In genomic region chr9:137089232-137089947, GRCh38 we compare ENCODE assay signal across 19 cellular contexts. TPM values are rescaled to one million over a fixed set of nuclear protein-coding genes. Genes with fewer than 3 reads are reported as not detected.
DNase-seq lines count a peak whose midpoint lies in the region; ATAC-seq and TF ChIP-seq lines count a peak whose summit lies in the region.
"Had no signal": no experiment of that assay in that cellular context is flagged by ENCODE, and none has a peak within 500 bp of the region (broad histone marks: within the 10 kb centered on the region; RNA-seq: fewer than 3 reads in every experiment).

No MANE protein-coding gene starts in this region.

- no peak for TF ChIP-seq CTCF in activated CD8-positive, alpha-beta T cell treated with anti-CD3 and anti-CD28 coated beads for 36 hours (IDR thresholded peaks at IDR 0.05)
- TF ChIP-seq CTCF in brain (conservative IDR thresholded peaks at IDR 0.05): no peak

- H2BK12ac ChIP-seq in trophoblast cell (ENCODE audit: low read length): no peak overlapping the region

- no peak overlapping the region for H3K14ac ChIP-seq in trophoblast cell (ENCODE audit: low read length)

- POLR2A ChIA-PET in activated CD8-positive, alpha-beta T cell treated with anti-CD3 and anti-CD28 coated beads, Interleukin-2, amount 10 ng/mL, durations not matched to agents 7 days and 5 days (lab: Charles Lee): interaction anchor here (1.7 kb wide), 1 partner anchor 151 kb away, joined by 4 read pairs; the partner anchor contains the start of gene TUBB4B
- POLR2A ChIA-PET in activated CD8-positive, alpha-beta T cell treated with anti-CD3 and anti-CD28 coated beads for 36 hours (lab: Charles Lee): interaction anchor here (2.5 kb wide), 1 partner anchor 151 kb away, joined by 8 read pairs; no protein-coding TSS in a partner anchor

- no peak overlapping the region for H2AK5ac ChIP-seq in trophoblast cell (ENCODE audit: low read length)

- WGBS in trophoblast cell (ENCODE audit: extremely low coverage, insufficient coverage, insufficient read length): no CpG with 5 or more reads among the region's 11 CpGs

- peaks cover 7% of the 10 kb centered on the region for H3K79me2 ChIP-seq in trophoblast cell (ENCODE audit: control insufficient read depth, insufficient read depth, low read length, poor library complexity)

- H3K18ac ChIP-seq in trophoblast cell (ENCODE audit: low read length): no peak overlapping the region

- no peak overlapping the region for H3K23ac ChIP-seq in trophoblast cell (ENCODE audit: low read length)

- no peak overlapping the region for H3K4ac ChIP-seq in trophoblast cell (ENCODE audit: low read depth, low read length)

- H3K79me1 ChIP-seq in trophoblast cell (ENCODE audit: low read length): peaks cover 12% of the 10 kb centered on the region

- H3K9ac ChIP-seq in trophoblast cell (ENCODE audit: low read length): peak overlapping the region; percentile 64

- H4K91ac ChIP-seq in trophoblast cell (ENCODE audit: low read depth, low read length): no peak overlapping the region

- no peak overlapping the region for H2BK120ac ChIP-seq in trophoblast cell (ENCODE audit: insufficient read depth, low read length, poor library complexity)

- no peak for DNase-seq in activated CD8-positive, alpha-beta T cell treated with anti-CD3 and anti-CD28 coated beads, Interleukin-2, amount 10 ng/mL, durations not matched to agents 7 days and 5 days
- no peak for DNase-seq in activated CD8-positive, alpha-beta T cell treated with anti-CD3 and anti-CD28 coated beads for 36 hours
- peak; percentile 31 for DNase-seq in NCI-H1694 treated with DMSO at 0.1 percent for 48 hours (lab: John Stamatoyannopoulos, UW)
- peak in 1 of 2 donors; percentile 43 for DNase-seq in trophoblast cell
- DNase-seq in activated CD8-positive, alpha-beta memory T cell treated with anti-CD3 and anti-CD28 coated beads, Interleukin-2, amount 50 U/mL, for 48 hours: no peak
- DNase-seq in Ammon's horn (ENCODE audit: low spot score): no peak
- DNase-seq in SW 1271 (lab: John Stamatoyannopoulos, UW): no peak
- DNase-seq: activated gamma-delta T cell, brain microvascular endothelial cell, hippocampal formation, left colon, NCI-H187, RPMI8226, substantia nigra had no signal

- no peak for ATAC-seq in activated CD8-positive, alpha-beta T cell treated with anti-CD3 and anti-CD28 coated beads, Interleukin-2, amount 10 ng/mL, durations not matched to agents 7 days and 5 days
- no peak for ATAC-seq in activated CD8-positive, alpha-beta T cell treated with anti-CD3 and anti-CD28 coated beads for 36 hours
- ATAC-seq: left colon had no signal

- peaks cover 1% of the 10 kb centered on the region for H3K9me3 ChIP-seq in trophoblast cell (ENCODE audit: insufficient read depth, low read depth, low read length)

- peaks cover 10 to 12% of the 10 kb centered on the region in 2 experiments for H3K4me1 ChIP-seq in trophoblast cell (ENCODE audit: control insufficient read depth in 1 of 2, insufficient read depth in 2 of 2, low read length in 2 of 2)

- H3K27ac Mint-ChIP-seq in activated CD8-positive, alpha-beta T cell treated with anti-CD3 and anti-CD28 coated beads, Interleukin-2, amount 10 ng/mL, durations not matched to agents 7 days and 5 days: peak overlapping the region; percentile 71
- no peak overlapping the region for H3K27ac Mint-ChIP-seq in activated CD8-positive, alpha-beta T cell treated with anti-CD3 and anti-CD28 coated beads for 36 hours
- peak overlapping the region in 3 of 5 experiments; percentile 38 to 79 (median 53) for H3K27ac Mint-ChIP-seq in brain
- H3K27ac Mint-ChIP-seq: T-helper 1 cell treated with Interleukin-12 subunit alpha and Interleukin-12 subunit beta and Interleukin-4 antibody, amounts not matched to agents 30 μg/mL and 1 μg/mL, for 36 hours had no signal

- H4K12ac ChIP-seq in trophoblast cell (ENCODE audit: low read depth, low read length): no peak overlapping the region

- intact Hi-C loops in activated CD8-positive, alpha-beta T cell treated with anti-CD3 and anti-CD28 coated beads for 36 hours (cut with micrococcal nuclease): no loop called here

- no peak overlapping the region for H3K4me2 ChIP-seq in trophoblast cell (ENCODE audit: low read length)

- peaks cover 38% of the 10 kb centered on the region for H3K4me1 Mint-ChIP-seq in activated CD8-positive, alpha-beta T cell treated with anti-CD3 and anti-CD28 coated beads, Interleukin-2, amount 10 ng/mL, durations not matched to agents 7 days and 5 days (ENCODE audit: low read depth)
- H3K4me1 Mint-ChIP-seq in activated CD8-positive, alpha-beta T cell treated with anti-CD3 and anti-CD28 coated beads for 36 hours (ENCODE audit: low read depth): peaks cover 31% of the 10 kb centered on the region
- peaks cover 32% of the 10 kb centered on the region for H3K4me1 Mint-ChIP-seq in brain

- H2AFZ ChIP-seq in trophoblast cell (ENCODE audit: insufficient read depth, low read length, poor library complexity): no peak overlapping the region

- no peaks in the 10 kb centered on the region for H3K27me3 ChIP-seq in trophoblast cell (ENCODE audit: insufficient read depth, low read length)
- H3K27me3 ChIP-seq: brain microvascular endothelial cell had no signal

- peaks cover 8 to 10% of the 10 kb centered on the region in 2 experiments for H3K36me3 ChIP-seq in trophoblast cell (ENCODE audit: control insufficient read depth in 1 of 2, insufficient read depth in 2 of 2, low read length in 2 of 2)

- no peaks in the 10 kb centered on the region for H3K9me3 Mint-ChIP-seq in activated CD8-positive, alpha-beta T cell treated with anti-CD3 and anti-CD28 coated beads, Interleukin-2, amount 10 ng/mL, durations not matched to agents 7 days and 5 days (ENCODE audit: insufficient read depth)
- H3K9me3 Mint-ChIP-seq in activated CD8-positive, alpha-beta T cell treated with anti-CD3 and anti-CD28 coated beads for 36 hours: no peaks in the 10 kb centered on the region
- no peaks in the 10 kb centered on the region for H3K9me3 Mint-ChIP-seq in brain
- H3K9me3 Mint-ChIP-seq: T-helper 1 cell treated with Interleukin-12 subunit alpha and Interleukin-12 subunit beta and Interleukin-4 antibody, amounts not matched to agents 30 μg/mL and 1 μg/mL, for 36 hours had no signal

- CTCF ChIA-PET in activated CD8-positive, alpha-beta T cell treated with anti-CD3 and anti-CD28 coated beads, Interleukin-2, amount 10 ng/mL, durations not matched to agents 7 days and 5 days (lab: Charles Lee): interaction anchor here (0.6 to 5.0 kb wide), 6 partner anchors 13 to 272 kb away, joined by 3 to 67 read pairs (median 3); partner anchors contain the start of genes SAPCD2 and UAP1L1
- CTCF ChIA-PET in activated CD8-positive, alpha-beta T cell treated with anti-CD3 and anti-CD28 coated beads for 36 hours (lab: Charles Lee): interaction anchor here (0.6 to 3.7 kb wide), 3 partner anchors 21 to 657 kb away, joined by 3 to 14 read pairs (median 8); no protein-coding TSS in a partner anchor

- peaks cover 31% of the 10 kb centered on the region for H3K36me3 Mint-ChIP-seq in activated CD8-positive, alpha-beta T cell treated with anti-CD3 and anti-CD28 coated beads, Interleukin-2, amount 10 ng/mL, durations not matched to agents 7 days and 5 days (ENCODE audit: low read depth)
- peaks cover 7% of the 10 kb centered on the region for H3K36me3 Mint-ChIP-seq in activated CD8-positive, alpha-beta T cell treated with anti-CD3 and anti-CD28 coated beads for 36 hours (ENCODE audit: low read depth)
- H3K36me3 Mint-ChIP-seq in brain: peaks cover 32% of the 10 kb centered on the region

- H3K4me3 Mint-ChIP-seq in activated CD8-positive, alpha-beta T cell treated with anti-CD3 and anti-CD28 coated beads, Interleukin-2, amount 10 ng/mL, durations not matched to agents 7 days and 5 days: no peak overlapping the region
- H3K4me3 Mint-ChIP-seq in activated CD8-positive, alpha-beta T cell treated with anti-CD3 and anti-CD28 coated beads for 36 hours: no peak overlapping the region
- peak overlapping the region in 3 of 5 experiments; percentile 2 to 92 (median 25) for H3K4me3 Mint-ChIP-seq in brain
- H3K4me3 Mint-ChIP-seq: T-helper 1 cell treated with Interleukin-12 subunit alpha and Interleukin-12 subunit beta and Interleukin-4 antibody, amounts not matched to agents 30 μg/mL and 1 μg/mL, for 36 hours had no signal

- H3K27ac ChIP-seq in trophoblast cell (ENCODE audit: low read depth, low read length): no peak overlapping the region
- H3K27ac ChIP-seq: brain microvascular endothelial cell had no signal

- no peak overlapping the region for H4K8ac ChIP-seq in trophoblast cell (ENCODE audit: low read depth, low read length)

- no peak overlapping the region for H3K4me3 ChIP-seq in trophoblast cell (ENCODE audit: low read depth, low read length)

- no peak overlapping the region for H2BK5ac ChIP-seq in trophoblast cell (ENCODE audit: low read depth, low read length, poor library complexity)

- H3K27me3 Mint-ChIP-seq in activated CD8-positive, alpha-beta T cell treated with anti-CD3 and anti-CD28 coated beads, Interleukin-2, amount 10 ng/mL, durations not matched to agents 7 days and 5 days (ENCODE audit: low read depth): no peaks in the 10 kb centered on the region
- H3K27me3 Mint-ChIP-seq in activated CD8-positive, alpha-beta T cell treated with anti-CD3 and anti-CD28 coated beads for 36 hours: no peaks in the 10 kb centered on the region
- peaks cover 12% of the 10 kb centered on the region for H3K27me3 Mint-ChIP-seq in brain

RNA-seq across cellular contexts. Expression of gene MAN1B1, which starts 2.6 kb away (rescaled TPM):
- 10 to 100 TPM; 42.2 to 49.2 TPM for total RNA-seq in activated CD8-positive, alpha-beta T cell treated with anti-CD3 and anti-CD28 coated beads, Interleukin-2, amount 10 ng/mL, durations not matched to agents 7 days and 5 days
- 10 to 100 TPM; 31.1 to 33.2 TPM for total RNA-seq in activated CD8-positive, alpha-beta T cell treated with anti-CD3 and anti-CD28 coated beads for 36 hours
- 65.1 TPM for polyA plus RNA-seq in brain (ENCODE audit: insufficient read depth, low read depth, low replicate concordance)
- polyA plus RNA-seq in trophoblast cell (2013): 36.5 and 37.4 TPM in 2 replicates

RNA-seq across cellular contexts. Expression of gene UAP1L1, which starts 12.1 kb away (rescaled TPM):
- 10 to 100 TPM; 63.1 to 66.8 TPM for total RNA-seq in activated CD8-positive, alpha-beta T cell treated with anti-CD3 and anti-CD28 coated beads, Interleukin-2, amount 10 ng/mL, durations not matched to agents 7 days and 5 days
- 10 to 100 TPM; 49.8 to 50.1 TPM for total RNA-seq in activated CD8-positive, alpha-beta T cell treated with anti-CD3 and anti-CD28 coated beads for 36 hours
- polyA plus RNA-seq in brain (ENCODE audit: insufficient read depth, low read depth, low replicate concordance): 24.1 TPM
- polyA plus RNA-seq in trophoblast cell (2013): 5.1 and 5.5 TPM in 2 replicates

RNA-seq across cellular contexts. Expression of gene SAPCD2, which starts 19.0 kb away (rescaled TPM):
- 10 to 100 TPM; 56.8 to 57.0 TPM for total RNA-seq in activated CD8-positive, alpha-beta T cell treated with anti-CD3 and anti-CD28 coated beads, Interleukin-2, amount 10 ng/mL, durations not matched to agents 7 days and 5 days
- total RNA-seq in activated CD8-positive, alpha-beta T cell treated with anti-CD3 and anti-CD28 coated beads for 36 hours: 10 to 100 TPM; 13.5 to 13.7 TPM
- 65.8 TPM for polyA plus RNA-seq in brain (ENCODE audit: insufficient read depth, low read depth, low replicate concordance)
- 9.0 and 9.1 TPM in 2 replicates for polyA plus RNA-seq in trophoblast cell (2013)

RNA-seq across cellular contexts. Expression of gene DPP7, which starts 25.1 kb away (rescaled TPM):
- 100 to 1,000 TPM; 248 TPM for total RNA-seq in activated CD8-positive, alpha-beta T cell treated with anti-CD3 and anti-CD28 coated beads, Interleukin-2, amount 10 ng/mL, durations not matched to agents 7 days and 5 days
- 100 to 1,000 TPM; 222 to 227 TPM for total RNA-seq in activated CD8-positive, alpha-beta T cell treated with anti-CD3 and anti-CD28 coated beads for 36 hours
- polyA plus RNA-seq in brain (ENCODE audit: insufficient read depth, low read depth, low replicate concordance): 107 TPM
- 11.0 and 12.4 TPM in 2 replicates for polyA plus RNA-seq in trophoblast cell (2013)

RNA-seq across cellular contexts. Expression of gene ENTPD2, which starts 35.5 kb away (rescaled TPM):
- under 1 TPM in 1 of 2 experiments, not detected in 1; 0.34 TPM for total RNA-seq in activated CD8-positive, alpha-beta T cell treated with anti-CD3 and anti-CD28 coated beads, Interleukin-2, amount 10 ng/mL, durations not matched to agents 7 days and 5 days
- not detected for total RNA-seq in activated CD8-positive, alpha-beta T cell treated with anti-CD3 and anti-CD28 coated beads for 36 hours
- 66.8 TPM for polyA plus RNA-seq in brain (ENCODE audit: insufficient read depth, low read depth, low replicate concordance)
- polyA plus RNA-seq in trophoblast cell (2013): 1.2 TPM in 2 replicates
- total RNA-seq: A673, pulmonary artery endothelial cell had no signal
- polyA plus RNA-seq: fibroblast of lung had no signal

Comparison
In these comparisons a context has a peak if more than half of its experiments do, and no peak if none do; other contexts are left out.
1. H3K4me3 Mint-ChIP-seq: peak in brain (3 of 5); none in activated CD8-positive, alpha-beta T cell treated with anti-CD3 and anti-CD28 coated beads, Interleukin-2, amount 10 ng/mL, durations not matched to agents 7 days and 5 days (single experiment) and activated CD8-positive, alpha-beta T cell treated with anti-CD3 and anti-CD28 coated beads for 36 hours (single experiment).